ENCODE assay signal across 23 cellular contexts in genomic region chr16:56825821-56826220, GRCh38. TPM values are rescaled to one million over a fixed set of nuclear protein-coding genes. Genes with fewer than 3 reads are reported as not detected.
A peak's percentile ranks its signal among the peaks of the same experiment; 100 is the strongest.
DNase-seq lines count a peak whose midpoint lies in the region; ATAC-seq and TF ChIP-seq lines count a peak whose summit lies in the region.
"Had no signal": no experiment of that assay in that cellular context is flagged by ENCODE, and none has a peak within 500 bp of the region (broad histone marks: within the 10 kb centered on the region; RNA-seq: fewer than 3 reads in every experiment).

No MANE protein-coding gene starts in this region.

- H3K27me3 Mint-ChIP-seq in CD4-positive, CD25-positive, alpha-beta regulatory T cell = peaks cover 7% of the 10 kb centered on the region
- no peaks in the 10 kb centered on the region for H3K27me3 Mint-ChIP-seq in chondrocyte (ENCODE audit: low read depth)
- H3K27me3 Mint-ChIP-seq: B cell; CD8-positive, alpha-beta memory T cell had no signal

- peak overlapping the region in 1 of 4 donors; percentile 27 for H3K4me3 Mint-ChIP-seq in CD4-positive, CD25-positive, alpha-beta regulatory T cell
- H3K4me3 Mint-ChIP-seq in chondrocyte (ENCODE audit: unreplicated experiment) = no peak overlapping the region
- H3K4me3 Mint-ChIP-seq: B cell; CD8-positive, alpha-beta memory T cell had no signal

- H3K4me3 ChIP-seq in CD4-positive, CD25-positive, alpha-beta regulatory T cell (ENCODE audit: low read depth, low read length) = no peak overlapping the region
- no peak overlapping the region for H3K4me3 ChIP-seq in GM23248
- H3K4me3 ChIP-seq: BLaER1 treated with 17β-estradiol and CSF1 and Interleukin-3, amounts not matched to agents 10 nM and 100 nM; HAP-1 had no signal

- peaks cover 14 to 48% (median 24%) of the 10 kb centered on the region in 4 donors for H3K4me1 Mint-ChIP-seq in CD4-positive, CD25-positive, alpha-beta regulatory T cell
- H3K4me1 Mint-ChIP-seq in chondrocyte (ENCODE audit: low read depth) = peaks cover 48% of the 10 kb centered on the region
- H3K4me1 Mint-ChIP-seq: B cell had no signal

- H3K9me3 ChIP-seq in CD4-positive, CD25-positive, alpha-beta regulatory T cell (ENCODE audit: control insufficient read depth in 2 of 2, low read length in 2 of 2) = no peaks in the 10 kb centered on the region
- H3K9me3 ChIP-seq in GM23248 (ENCODE audit: low read depth) = no peaks in the 10 kb centered on the region
- H3K9me3 ChIP-seq: BLaER1 treated with 17β-estradiol and CSF1 and Interleukin-3, amounts not matched to agents 10 nM and 100 nM; HAP-1 had no signal

- H3K79me2 ChIP-seq in GM23248 (ENCODE audit: insufficient read depth) = no peaks in the 10 kb centered on the region

- H3F3A ChIP-seq in GM23248 (ENCODE audit: insufficient read depth) = 0 out of 2 replicates have a peak, but pooled peaks cover 4% of the 10 kb centered on the region

- no peak overlapping the region for H3K4me2 ChIP-seq in GM23248 (ENCODE audit: unreplicated experiment)
- H3K4me2 ChIP-seq: BLaER1 treated with 17β-estradiol and CSF1 and Interleukin-3, amounts not matched to agents 10 nM and 100 nM had no signal

- H3K36me3 ChIP-seq in CD4-positive, CD25-positive, alpha-beta regulatory T cell (ENCODE audit: control insufficient read depth, insufficient read depth, low read length) = peaks cover 39% of the 10 kb centered on the region
- H3K36me3 ChIP-seq in GM23248 (ENCODE audit: low read depth) = no peaks in the 10 kb centered on the region

- H3K27me3 ChIP-seq in CD4-positive, CD25-positive, alpha-beta regulatory T cell (ENCODE audit: control insufficient read depth, insufficient read depth, low read length) = no peaks in the 10 kb centered on the region
- H3K27me3 ChIP-seq in GM23248 (replicated peaks; ENCODE audit: insufficient read depth) = no peaks in the 10 kb centered on the region
- H3K27me3 ChIP-seq: BLaER1 treated with 17β-estradiol and CSF1 and Interleukin-3, amounts not matched to agents 10 nM and 100 nM had no signal

- no peaks in the 10 kb centered on the region for H3K9me2 ChIP-seq in GM23248 (ENCODE audit: insufficient read depth)

- no peaks in the 10 kb centered on the region for H4K20me1 ChIP-seq in GM23248 (ENCODE audit: insufficient read depth)

- in situ Hi-C loops in GM23248 (cut with MboI) = no loop called here

- TF ChIP-seq CTCF in chondrocyte (IDR thresholded peaks at IDR 0.05) = no peak

- no peak overlapping the region for H3K9ac ChIP-seq in GM23248
- H3K9ac ChIP-seq: BLaER1 treated with 17β-estradiol and CSF1 and Interleukin-3, amounts not matched to agents 10 nM and 100 nM had no signal

- peak overlapping the region; percentile 14 for H3K27ac ChIP-seq in CD4-positive, CD25-positive, alpha-beta regulatory T cell (ENCODE audit: insufficient read depth, low read length, poor library complexity, severe bottlenecking)
- 0 out of 2 replicates have a peak overlapping the region, but pooled peaks have one; percentile 22 for H3K27ac ChIP-seq in GM23248
- H3K27ac ChIP-seq: BLaER1 treated with 17β-estradiol and CSF1 and Interleukin-3, amounts not matched to agents 10 nM and 100 nM had no signal

- ATAC-seq in CD4-positive, CD25-positive, alpha-beta regulatory T cell (ENCODE audit: low read depth in 2 of 2) = no peak
- ATAC-seq in SK-N-SH treated with all-trans-retinoic acid at 6 μM for 48 hours = no peak
- ATAC-seq in HG03139 (IDR thresholded peaks at IDR 0.05; ENCODE audit: unreplicated experiment) = no peak
- ATAC-seq in HG02642 (IDR thresholded peaks at IDR 0.05; ENCODE audit: poor library complexity, unreplicated experiment) = no peak
- ATAC-seq: HepG2 had no signal

- no peak overlapping the region for H2AFZ ChIP-seq in GM23248

- H3K36me3 Mint-ChIP-seq in CD4-positive, CD25-positive, alpha-beta regulatory T cell = peaks cover 42% of the 10 kb centered on the region
- H3K36me3 Mint-ChIP-seq in chondrocyte (ENCODE audit: low read depth) = peaks cover 5% of the 10 kb centered on the region

- H3K4me1 ChIP-seq in CD4-positive, CD25-positive, alpha-beta regulatory T cell (ENCODE audit: control insufficient read depth, insufficient read depth, low read length, poor library complexity, severe bottlenecking) = peaks cover 6% of the 10 kb centered on the region
- H3K4me1 ChIP-seq in GM23248 (ENCODE audit: insufficient read depth) = peaks cover 9% of the 10 kb centered on the region

- peaks cover 0 to 1% (median 0%) of the 10 kb centered on the region in 7 donors for H3K9me3 Mint-ChIP-seq in CD4-positive, CD25-positive, alpha-beta regulatory T cell
- H3K9me3 Mint-ChIP-seq in chondrocyte (ENCODE audit: low read depth) = no peaks in the 10 kb centered on the region
- H3K9me3 Mint-ChIP-seq: CD8-positive, alpha-beta memory T cell had no signal

- peak overlapping the region in 2 of 3 donors; percentile 55 to 91 for H3K27ac Mint-ChIP-seq in CD4-positive, CD25-positive, alpha-beta regulatory T cell
- H3K27ac Mint-ChIP-seq in chondrocyte (ENCODE audit: unreplicated experiment) = peak overlapping the region; percentile 74
- H3K27ac Mint-ChIP-seq: B cell; CD8-positive, alpha-beta memory T cell had no signal

- DNase-seq in CD4-positive, CD25-positive, alpha-beta regulatory T cell = no peak
- DNase-seq in GM23248 (peak; percentile 33), chondrocyte (ENCODE audit: low spot score) (no peak)
- no peak for DNase-seq in stimulated activated naive CD4-positive, alpha-beta T cell treated with Interleukin-2 at 50 U/mL for 16 hours (lab: John Stamatoyannopoulos, UW)
- no peak for DNase-seq in activated CD8-positive, alpha-beta memory T cell treated with anti-CD3 and anti-CD28 coated beads for 24 hours
- DNase-seq: 8988T; CD8-positive, alpha-beta memory T cell; COR-L47; DMS 273 treated with DMSO at 0.1 percent for 48 hours; DMS53; DND-41; GDM1; KG1 had no signal

TF ChIP-seq in SK-N-SH treated with all-trans-retinoic acid at 6 μM for 48 hours, 23 proteins besides CTCF, POLR2A, EP300 and RAD21:
- TF ChIP-seq CSDC2 (CRISPR knock-in tag; IDR thresholded peaks at IDR 0.05) (no peak), OSR1 (CRISPR knock-in tag; IDR thresholded peaks at IDR 0.05) (no peak), TCF4 (CRISPR knock-in tag; IDR thresholded peaks at IDR 0.05; ENCODE audit: borderline replicate concordance) (0 out of 2 replicates have a peak, but pooled peaks have one; percentile 37), CREB5 (CRISPR knock-in tag; IDR thresholded peaks at IDR 0.05; ENCODE audit: low read depth) (no peak), PPARA (CRISPR knock-in tag; IDR thresholded peaks at IDR 0.05; ENCODE audit: borderline replicate concordance) (no peak), POU6F1 (CRISPR knock-in tag; IDR thresholded peaks at IDR 0.05; ENCODE audit: borderline replicate concordance, low read depth) (no peak), ISL1 (CRISPR knock-in tag; IDR thresholded peaks at IDR 0.05) (peak; percentile 64)
TF ChIP-seq in SK-N-SH treated with all-trans-retinoic acid at 6 μM for 48 hours: peak in this region for 2.

RNA-seq across cellular contexts. Expression of gene SLC12A3, which starts 39.2 kb away (rescaled TPM):
- total RNA-seq in CD4-positive, CD25-positive, alpha-beta regulatory T cell = not detected
- not detected for polyA plus RNA-seq in CD4-positive, CD25-positive, alpha-beta regulatory T cell
- total RNA-seq in GM23248 (2014; rRNA removed; shearing (Covaris generic)) = not detected in 2 replicates
- not detected in 2 replicates for polyA plus RNA-seq in GM23248 (2016; fragmentation: Nextera tagmentation; extraction: Ambion mirVana)
- total RNA-seq in chondrocyte = not detected in 3 replicates
- total RNA-seq: A673; CD8-positive, alpha-beta memory T cell; H4; HepG2 had no signal
- polyA plus RNA-seq: AG04450; CD8-positive, alpha-beta memory T cell had no signal
